In genomic region chr4:87010192-87010591, GRCh38 we compare ENCODE assay signal across 12 cellular contexts.
DNase-seq lines count a peak whose midpoint lies in the region; ATAC-seq and TF ChIP-seq lines count a peak whose summit lies in the region.
"Had no signal": no experiment of that assay in that cellular context is flagged by ENCODE, and none has a peak within 500 bp of the region (broad histone marks: within the 10 kb centered on the region; RNA-seq: fewer than 3 reads in every experiment).

No MANE protein-coding gene starts in this region.

- H3K4me3 Mint-ChIP-seq in nephron, result peak overlapping the region; percentile 74 to 82 (median 82)

- H3K9me3 Mint-ChIP-seq in nephron, result no peaks in the 10 kb centered on the region
- H3K9me3 Mint-ChIP-seq: H9 had no signal

- H3K36me3 ChIP-seq in left ventricle myocardium inferior, result no peaks in the 10 kb centered on the region
- no peaks in the 10 kb centered on the region for H3K36me3 ChIP-seq in body of pancreas (replicated peaks in 1 of 2; ENCODE audit: insufficient read depth in 1 of 2, low read depth in 2 of 2)
- no peaks in the 10 kb centered on the region for H3K36me3 ChIP-seq in upper lobe of right lung
- H3K36me3 ChIP-seq: upper lobe of left lung had no signal

- no peaks in the 10 kb centered on the region for H3K27me3 ChIP-seq in left ventricle myocardium inferior (ENCODE audit: low read depth)
- H3K27me3 ChIP-seq in body of pancreas, result no peaks in the 10 kb centered on the region
- H3K27me3 ChIP-seq in upper lobe of right lung, result no peaks in the 10 kb centered on the region
- H3K27me3 ChIP-seq: upper lobe of left lung had no signal

- H3K4me1 ChIP-seq in left ventricle myocardium inferior (peaks cover 93% of the 10 kb centered on the region), body of pancreas (peaks cover 79% of the 10 kb centered on the region), upper lobe of right lung (peaks cover 70% of the 10 kb centered on the region)

- H3K4me3 ChIP-seq in left ventricle myocardium inferior (peak overlapping the region; percentile 85), body of pancreas (no peak overlapping the region), upper lobe of right lung (no peak overlapping the region)

- H3K27ac ChIP-seq in left ventricle myocardium inferior (replicated peaks) (peak overlapping the region; percentile 99), body of pancreas (peak overlapping the region in 3 of 4 donors; percentile 52 to 96 (median 96)), upper lobe of right lung (peak overlapping the region; percentile 98)

- 43 to 62% methylated on average over 1 of the region's 1 CpG for WGBS in body of pancreas, 2 donors

- no peak for TF ChIP-seq CTCF in left ventricle myocardium inferior (IDR thresholded peaks at IDR 0.05; ENCODE audit: borderline replicate concordance)
- no peak for TF ChIP-seq CTCF in body of pancreas (IDR thresholded peaks at IDR 0.05)
- no peak for TF ChIP-seq CTCF in nephron (IDR thresholded peaks at IDR 0.05; ENCODE audit: unreplicated experiment in 3 of 3)
- TF ChIP-seq CTCF in upper lobe of right lung (IDR thresholded peaks at IDR 0.05), result no peak

- peak overlapping the region; percentile 41 to 80 (median 63) for H3K27ac Mint-ChIP-seq in nephron

- no peaks in the 10 kb centered on the region for H3K9me3 ChIP-seq in left ventricle myocardium inferior (replicated peaks)
- no peaks in the 10 kb centered on the region for H3K9me3 ChIP-seq in body of pancreas
- no peaks in the 10 kb centered on the region for H3K9me3 ChIP-seq in upper lobe of right lung
- H3K9me3 ChIP-seq: upper lobe of left lung had no signal

- ATAC-seq in Right ventricle myocardium inferior, result no peak
- no peak for ATAC-seq in body of pancreas
- ATAC-seq in upper lobe of right lung, result no peak
- no peak for ATAC-seq in GM21515 (IDR thresholded peaks at IDR 0.05; ENCODE audit: unreplicated experiment)
- ATAC-seq in HG03460 (IDR thresholded peaks at IDR 0.05; ENCODE audit: unreplicated experiment), result no peak
- ATAC-seq: left ventricle myocardium superior had no signal

- no peak for TF ChIP-seq POLR2A in body of pancreas (IDR thresholded peaks at IDR 0.05)

- H3K4me1 Mint-ChIP-seq in nephron, result peaks cover 72% of the 10 kb centered on the region

- DNase-seq in left ventricle myocardium inferior, result no peak
- no peak for DNase-seq in Right ventricle myocardium inferior (ENCODE audit: missing footprints)
- DNase-seq in body of pancreas, result no peak
- no peak for DNase-seq in upper lobe of right lung
- DNase-seq in SK-N-DZ (ENCODE audit: low spot score), result no peak
- DNase-seq: activated naive CD4-positive, alpha-beta T cell; H9; left ventricle myocardium superior had no signal

- intact Hi-C loops in left ventricle myocardium inferior (cut with micrococcal nuclease), result no loop called here
- intact Hi-C loops in Right ventricle myocardium inferior (cut with DNase I), result no loop called here
- intact Hi-C loops in body of pancreas (cut with DNase I), result no loop called here
- intact Hi-C loops in upper lobe of right lung (cut with DNase I), result no loop called here

- H3K36me3 Mint-ChIP-seq in nephron (ENCODE audit: low read depth), result no peaks in the 10 kb centered on the region

- H3K27me3 Mint-ChIP-seq in nephron (ENCODE audit: low read depth), result peaks cover 12% of the 10 kb centered on the region
